Comparison of ENCODE assay signal across 8 cellular contexts in the genomic region with DNA sequence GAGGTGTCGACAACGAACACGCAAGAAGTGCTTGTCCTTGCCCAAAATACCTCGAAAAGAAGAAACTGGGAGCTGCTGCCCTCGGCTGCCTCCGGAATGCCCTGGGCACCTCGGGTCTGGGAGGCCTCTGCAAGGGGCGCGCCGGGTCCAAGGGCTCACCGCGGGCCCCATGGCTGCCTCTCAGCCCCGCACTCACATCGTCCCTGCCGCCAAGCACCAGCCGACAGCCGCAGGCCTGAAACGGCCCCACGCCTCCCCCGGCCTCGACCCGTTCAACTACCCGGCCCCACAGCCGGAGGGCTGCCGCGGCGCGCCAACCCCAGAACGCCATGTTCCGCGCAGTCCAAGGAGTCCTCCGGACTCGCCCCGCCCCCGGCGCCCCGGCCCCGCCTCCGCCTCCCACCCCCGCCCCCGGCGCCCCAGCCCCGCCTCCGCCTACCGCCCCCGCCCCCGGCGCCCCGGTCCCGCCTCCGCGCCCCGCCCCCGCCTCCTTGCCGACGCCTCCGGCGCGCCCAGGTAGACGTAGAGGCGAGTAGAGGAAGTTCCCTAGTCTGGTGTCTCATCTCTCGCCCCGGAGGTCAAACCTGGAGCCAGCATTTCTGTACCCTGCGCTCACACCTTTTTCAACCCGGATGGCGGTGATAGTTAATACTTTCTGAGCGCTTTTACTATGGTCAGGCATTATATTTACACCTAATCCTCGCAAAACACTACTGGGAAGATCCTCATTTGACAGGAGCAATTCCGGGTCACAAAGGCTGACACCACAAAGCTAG. TPM values are rescaled to one million over a fixed set of nuclear protein-coding genes. Genes with fewer than 3 reads are reported as not detected.
DNase-seq lines count a peak whose midpoint lies in the region; ATAC-seq and TF ChIP-seq lines count a peak whose summit lies in the region.

A gene (minus strand): TSS at position 345 of the 776 bp plus-strand sequence. CDS start 14 bp downstream, at position 331.

- H3K36me3 ChIP-seq in rectal smooth muscle tissue (ENCODE audit: control insufficient read depth, insufficient read depth, low read length) (peaks cover 10% of the 10 kb centered on the region), uterus (no peaks in the 10 kb centered on the region)

- H3K27me3 ChIP-seq in right cardiac atrium (ENCODE audit: control insufficient read depth, insufficient read depth) (no peaks in the 10 kb centered on the region), rectal smooth muscle tissue (ENCODE audit: control insufficient read depth, insufficient read depth, low read length) (no peaks in the 10 kb centered on the region), uterus (no peaks in the 10 kb centered on the region)

- TF ChIP-seq CTCF in GM13977 (IDR thresholded peaks at IDR 0.05; ENCODE audit: extremely low read depth, insufficient read depth, missing control alignments) (no peak), uterus (IDR thresholded peaks at IDR 0.05) (peak in 2 of 4 experiments; percentile 36 to 60)

- intact Hi-C loops in T-helper 2 cell treated with Interferon-gamma antibody and Interleukin-4, amounts not matched to agents 100 ng/mL and 5 ng/mL, for 36 hours (cut with micrococcal nuclease): loop anchor here (1.0 to 2.0 kb wide), 8 partner anchors 29 to 299 kb away; a partner anchor contains a TSS
- intact Hi-C loops in right cardiac atrium (cut with DNase I): no loop called here
- intact Hi-C loops in uterus (cut with DNase I; ENCODE audit: low total_unique reads): no loop called here

- DNase-seq in GM13977 (ENCODE audit: low spot score) (peak; percentile 97), NCI-H146 treated with DMSO at 0.1 percent for 48 hours (lab: John Stamatoyannopoulos, UW; ENCODE audit: unreplicated experiment) (peak; percentile 67), right cardiac atrium (peak; percentile 80 to 92 (median 92)), uterus (peak; percentile 79 to 83)

- H3K4me1 ChIP-seq in right cardiac atrium (ENCODE audit: control insufficient read depth, insufficient read depth, low read length) (no peaks in the 10 kb centered on the region), rectal smooth muscle tissue (ENCODE audit: control insufficient read depth, insufficient read depth, low read length) (peaks cover 8% of the 10 kb centered on the region), uterus (peaks cover 11 to 15% of the 10 kb centered on the region in 2 donors)

- peak within 1 kb of the TSS; percentile 88 for H3K9ac ChIP-seq in rectal smooth muscle tissue (ENCODE audit: low read length)

- under 1% methylated on average over 60 of the region's 69 CpGs for WGBS in right cardiac atrium

- H3K27ac ChIP-seq in angular gyrus (ENCODE audit: low read depth, low read length): peak within 1 kb of the TSS; percentile 91
- H3K27ac ChIP-seq in right cardiac atrium (ENCODE audit: low read length): peak within 1 kb of the TSS; percentile 100
- H3K27ac ChIP-seq in rectal smooth muscle tissue (ENCODE audit: low read depth, low read length): peak within 1 kb of the TSS; percentile 97
- H3K27ac ChIP-seq in uterus: peak within 1 kb of the TSS; percentile 90 to 92

- H3K9me3 ChIP-seq in right cardiac atrium (ENCODE audit: control insufficient read depth, low read length): no peaks in the 10 kb centered on the region
- no peaks in the 10 kb centered on the region for H3K9me3 ChIP-seq in uterus

- peak; percentile 18 to 50 for TF ChIP-seq POLR2A in uterus (IDR thresholded peaks at IDR 0.05)

- ATAC-seq in HG02798 (IDR thresholded peaks at IDR 0.05; ENCODE audit: poor library complexity, unreplicated experiment): peak; percentile 79
- peak; percentile 92 to 94 for ATAC-seq in right cardiac atrium

- in situ Hi-C loops in GM13977 (cut with MboI; ENCODE audit: low pct_unique_long_range_greater_than_20kb, low sequenced_read_pairs, unreplicated experiment): no loop called here

- H3K4me3 ChIP-seq in right cardiac atrium (ENCODE audit: low read length): peak within 1 kb of the TSS; percentile 98
- peak within 1 kb of the TSS; percentile 98 for H3K4me3 ChIP-seq in rectal smooth muscle tissue (ENCODE audit: low read length)
- H3K4me3 ChIP-seq in uterus: peak within 1 kb of the TSS; percentile 76 to 99

RNA-seq across cellular contexts. Expression of the gene that starts here (rescaled TPM):
- total RNA-seq in T-helper 2 cell treated with Interferon-gamma antibody and Interleukin-4, amounts not matched to agents 100 ng/mL and 5 ng/mL, for 36 hours: 11.0 and 12.7 TPM in 2 replicates
- total RNA-seq in right cardiac atrium: 10 to 100 TPM; 18.5 to 32.5 (median 27.1) TPM
- 23.9 TPM for polyA plus RNA-seq in right cardiac atrium
- 10 to 100 TPM in 2 of 4 donors, 1 to 10 TPM in 2; 1.5 to 25.9 (median 9.8) TPM for total RNA-seq in uterus

Comparison
In these comparisons a context has a peak if more than half of its experiments do, and no peak if none do; other contexts are left out.
1. Peak in every context shown above with its lines: DNase-seq, ATAC-seq, H3K4me3 ChIP-seq and H3K27ac ChIP-seq.